ENCODE assay signal across 8 cellular contexts in the genomic region with DNA sequence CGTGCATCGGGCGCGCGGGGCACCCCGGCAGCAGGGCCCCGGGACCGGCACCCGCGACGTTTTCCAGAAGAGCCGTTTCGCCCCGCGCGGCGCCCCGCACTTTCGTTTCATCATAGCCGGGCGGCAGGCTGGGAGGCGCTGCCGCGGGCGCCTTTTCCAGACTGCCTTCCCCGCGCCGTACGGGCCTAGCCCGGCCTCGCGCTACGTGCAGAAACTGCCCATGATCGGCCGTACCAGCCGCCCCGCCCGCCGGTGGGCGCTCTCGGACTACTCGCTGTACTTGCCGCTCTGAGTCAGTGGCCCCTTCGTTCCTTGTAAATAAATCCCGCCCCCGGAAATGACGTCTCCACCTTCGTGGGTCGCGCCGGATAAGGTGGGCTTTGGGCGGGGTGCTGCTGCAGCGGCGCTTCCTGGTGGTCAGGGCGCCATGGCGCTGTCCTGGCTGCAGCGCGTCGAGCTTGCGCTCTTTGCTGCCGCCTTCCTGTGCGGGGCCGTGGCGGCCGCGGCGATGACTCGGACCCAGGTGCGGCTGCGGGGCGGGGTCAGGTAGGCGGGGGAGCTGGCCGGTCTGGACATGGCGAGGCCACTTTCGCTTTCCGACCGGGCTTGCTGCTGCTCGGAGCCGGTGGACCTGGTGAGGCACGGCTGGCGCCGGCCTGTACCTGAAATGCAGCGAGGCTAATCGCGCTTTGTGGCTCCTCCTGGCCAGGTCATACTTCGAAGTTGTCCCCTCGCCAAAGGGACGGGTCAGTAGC. TPM values are rescaled to one million over a fixed set of nuclear protein-coding genes. Genes with fewer than 3 reads are reported as not detected.
DNase-seq lines count a peak whose midpoint lies in the region; TF ChIP-seq lines count a peak whose summit lies in the region.

A gene with protein sequence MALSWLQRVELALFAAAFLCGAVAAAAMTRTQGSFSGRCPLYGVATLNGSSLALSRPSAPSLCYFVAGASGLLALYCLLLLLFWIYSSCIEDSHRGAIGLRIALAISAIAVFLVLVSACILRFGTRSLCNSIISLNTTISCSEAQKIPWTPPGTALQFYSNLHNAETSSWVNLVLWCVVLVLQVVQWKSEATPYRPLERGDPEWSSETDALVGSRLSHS (plus strand): TSS at position 398 of the 755 bp plus-strand sequence. CDS start 30 bp downstream, at position 428.

- H3K4me1 ChIP-seq in endocrine pancreas (ENCODE audit: control insufficient read depth, insufficient read depth, low read length) (no peaks in the 10 kb centered on the region), mesodermal cell (ENCODE audit: control insufficient read depth, insufficient read depth, low read length, poor library complexity, severe bottlenecking) (peaks cover 16% of the 10 kb centered on the region)

- H3K27ac ChIP-seq in mesodermal cell (ENCODE audit: low read depth, low read length, severe bottlenecking) = peak within 1 kb of the TSS; percentile 86

- WGBS in mesodermal cell (ENCODE audit: insufficient coverage in 2 of 2), 2 experiments = 1% methylated on average over 74 to 82 of the region's 88 CpGs

- H3K36me3 ChIP-seq in endocrine pancreas (ENCODE audit: control insufficient read depth, insufficient read depth, low read length) (no peaks in the 10 kb centered on the region), mesodermal cell (ENCODE audit: control insufficient read depth, insufficient read depth, low read length) (peaks cover 53% of the 10 kb centered on the region)

- peak within 1 kb of the TSS; percentile 96 for H3K4me3 ChIP-seq in endocrine pancreas (ENCODE audit: control insufficient read depth, insufficient read depth, low read length)
- peak within 1 kb of the TSS; percentile 90 for H3K4me3 ChIP-seq in mesodermal cell (ENCODE audit: extremely low read depth, insufficient read depth, low read length, poor library complexity, severe bottlenecking)

- no peaks in the 10 kb centered on the region for H3K27me3 ChIP-seq in endocrine pancreas (ENCODE audit: control insufficient read depth, insufficient read depth, low read length)

- TF ChIP-seq CTCF in GM20000 (IDR thresholded peaks at IDR 0.05; ENCODE audit: extremely low read depth, missing control alignments) = peak; percentile 56

- DNase-seq in COR-L47 (lab: John Stamatoyannopoulos, UW) (peak; percentile 99), GM20000 (ENCODE audit: low spot score) (peak; percentile 98), HT1080 (ENCODE audit: low read depth) (peak; percentile 98), NOMO-1 treated with DMSO at 0.1 percent for 48 hours (lab: John Stamatoyannopoulos, UW; ENCODE audit: unreplicated experiment) (peak; percentile 98)
- peak; percentile 93 to 99 (median 98) for DNase-seq in activated CD8-positive, alpha-beta memory T cell treated with anti-CD3 and anti-CD28 coated beads for 48 hours (ENCODE audit: low read depth in 2 of 3, low spot score in 2 of 3)
- peak; percentile 91 to 98 for DNase-seq in stimulated activated CD8-positive, alpha-beta memory T cell treated with anti-CD3 and anti-CD28 coated beads, Interleukin-15, amount 100 ng/mL, for 4 hours (ENCODE audit: low read depth in 2 of 2)

- peak within 1 kb of the TSS; percentile 71 for H3K9ac ChIP-seq in endocrine pancreas (ENCODE audit: control insufficient read depth, insufficient read depth, low read length)

- H3K9me3 ChIP-seq in endocrine pancreas (ENCODE audit: control insufficient read depth, low read length) = no peaks in the 10 kb centered on the region
- H3K9me3 ChIP-seq in mesodermal cell (ENCODE audit: control insufficient read depth, low read length) = no peaks in the 10 kb centered on the region

RNA-seq across cellular contexts. Expression of the gene that starts here (rescaled TPM):
- total RNA-seq in HT1080 (2014; rRNA removed; shearing (Covaris generic)) = 112 and 181 TPM in 2 replicates
- 141 and 164 TPM in 2 replicates for polyA plus RNA-seq in HT1080 (2015; cell fraction: cytosol; rRNA removed)
- polyA plus RNA-seq in HT1080 (2015; cell fraction: nucleus; rRNA removed) = 59.2 and 78.0 TPM in 2 replicates
- 44.9 TPM for polyA plus RNA-seq in mesodermal cell (2013, experiment 1 of 2)
- 41.4 TPM for polyA plus RNA-seq in mesodermal cell (2013, experiment 2 of 2)

Comparison
In these comparisons a context has a peak if more than half of its experiments do, and no peak if none do; other contexts are left out.
1. Peak in every context shown above with its lines: DNase-seq, H3K4me3 ChIP-seq and H3K27ac ChIP-seq.